ENCODE assay signal across 22 cellular contexts in the genomic region with DNA sequence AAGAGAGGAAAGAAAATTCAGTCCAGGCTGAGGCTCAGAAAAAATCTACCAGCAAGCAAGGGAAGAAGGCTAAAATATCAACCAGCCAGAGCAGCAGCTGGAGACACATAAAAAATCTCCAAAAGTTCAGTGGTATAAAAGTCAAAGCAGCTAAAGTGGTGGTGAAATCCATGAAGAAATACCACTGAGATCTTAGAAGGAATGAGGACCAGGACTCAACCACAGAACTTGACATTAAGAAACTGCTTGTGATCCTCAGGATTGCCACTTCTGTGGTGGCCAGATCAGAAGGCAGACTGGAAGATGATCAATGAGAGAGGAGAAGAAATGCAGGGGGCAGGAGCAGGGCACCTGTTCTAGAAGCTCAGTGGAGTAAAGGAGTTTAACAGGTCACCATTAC. TPM values are rescaled to one million over a fixed set of nuclear protein-coding genes. Genes with fewer than 3 reads are reported as not detected.
A peak's percentile ranks its signal among the peaks of the same experiment; 100 is the strongest.
DNase-seq lines count a peak whose midpoint lies in the region; ATAC-seq and TF ChIP-seq lines count a peak whose summit lies in the region.
"Had no signal": no experiment of that assay in that cellular context is flagged by ENCODE, and none has a peak within 500 bp of the region (broad histone marks: within the 10 kb centered on the region; RNA-seq: fewer than 3 reads in every experiment).

No MANE protein-coding gene starts in this region.

- no peak overlapping the region for H2BK12ac ChIP-seq in mesenchymal stem cell (ENCODE audit: low read length in 2 of 2)

- peaks cover 19% of the 10 kb centered on the region for H3F3A ChIP-seq in GM23248 (ENCODE audit: insufficient read depth)

- H3K36me3 ChIP-seq in GM23248 (ENCODE audit: low read depth), result no peaks in the 10 kb centered on the region
- H3K36me3 ChIP-seq in adipocyte (ENCODE audit: control insufficient read depth, insufficient read depth, low read length, severe bottlenecking), result no peaks in the 10 kb centered on the region
- no peaks in the 10 kb centered on the region for H3K36me3 ChIP-seq in mesenchymal stem cell (ENCODE audit: control insufficient read depth in 1 of 2, insufficient read depth in 2 of 2, low read depth in 1 of 2, low read length in 2 of 2)
- no peaks in the 10 kb centered on the region for H3K36me3 ChIP-seq in Peyer's patch
- H3K36me3 ChIP-seq: BLaER1, SJCRH30 had no signal

- no peak overlapping the region for H3K23ac ChIP-seq in mesenchymal stem cell (ENCODE audit: low read length in 2 of 2)

- H2AFZ ChIP-seq in GM23248 (peak overlapping the region; percentile 0; the same call in 1 of the 2 replicates), mesenchymal stem cell (ENCODE audit: low read depth, low read length) (no peak overlapping the region)

- H3K4me2 ChIP-seq in GM23248 (ENCODE audit: unreplicated experiment) (peak overlapping the region; percentile 25), mesenchymal stem cell (ENCODE audit: low read length, poor library complexity, severe bottlenecking) (no peak overlapping the region)
- H3K4me2 ChIP-seq: A549, BLaER1 had no signal

- TF ChIP-seq CTCF in AG10803 (conservative IDR thresholded peaks at IDR 0.05; ENCODE audit: low read length) (no peak), Peyer's patch (IDR thresholded peaks at IDR 0.05) (no peak)

- H3K27me3 ChIP-seq in GM23248 (replicated peaks; ENCODE audit: insufficient read depth) (no peaks in the 10 kb centered on the region), adipocyte (replicated peaks; ENCODE audit: control insufficient read depth, insufficient read depth, low read length) (no peaks in the 10 kb centered on the region), mesenchymal stem cell (ENCODE audit: control insufficient read depth in 1 of 2, insufficient read depth in 1 of 2, low read length in 2 of 2) (no peaks in the 10 kb centered on the region), Peyer's patch (no peaks in the 10 kb centered on the region)
- H3K27me3 ChIP-seq: BLaER1, SJCRH30 had no signal

- no peak for ATAC-seq in GM19395 (IDR thresholded peaks at IDR 0.05; ENCODE audit: unreplicated experiment)
- ATAC-seq: A549, Panc1 had no signal

- peak; percentile 73 for DNase-seq in AG10803 (ENCODE audit: low read depth)
- DNase-seq in GM23248, result peak; percentile 33
- DNase-seq in adipocyte (ENCODE audit: low read depth), result no peak
- DNase-seq in mesenchymal stem cell, result no peak
- no peak for DNase-seq in Peyer's patch
- DNase-seq in SHP77 treated with DMSO at 0.1 percent for 48 hours (lab: John Stamatoyannopoulos, UW), result no peak
- no peak for DNase-seq in activated CD8-positive, alpha-beta memory T cell treated with anti-CD3 and anti-CD28 coated beads for 24 hours
- DNase-seq: CD4-positive, alpha-beta T cell; COR-L47; DMS79 treated with DMSO at 0.1 percent for 48 hours; NCI-H1092; NCI-H1436 treated with DMSO at 0.1 percent for 48 hours; NCI-H1930; NCI-H226; NCI-H510A treated with DMSO at 0.1 percent for 48 hours; NCI-H748 treated with DMSO at 0.1 percent for 48 hours; SW 1271 had no signal

- H4K8ac ChIP-seq in mesenchymal stem cell (ENCODE audit: low read length), result no peak overlapping the region

- no peaks in the 10 kb centered on the region for H3K9me2 ChIP-seq in GM23248 (ENCODE audit: insufficient read depth)

- no peaks in the 10 kb centered on the region for H3K79me1 ChIP-seq in mesenchymal stem cell (replicated peaks; ENCODE audit: low read length, poor library complexity, severe bottlenecking)

- H3K4me3 ChIP-seq in AG10803 (ENCODE audit: low read length), result no peak overlapping the region
- H3K4me3 ChIP-seq in GM23248, result no peak overlapping the region
- H3K4me3 ChIP-seq in adipocyte (ENCODE audit: low read length), result peak overlapping the region; percentile 50
- H3K4me3 ChIP-seq in mesenchymal stem cell (ENCODE audit: insufficient read depth in 1 of 2, low read depth in 1 of 2, low read length in 2 of 2), result no peak overlapping the region
- H3K4me3 ChIP-seq in Peyer's patch, result no peak overlapping the region
- H3K4me3 ChIP-seq: A549, BLaER1, SJCRH30 had no signal

- no peak overlapping the region for H2BK120ac ChIP-seq in mesenchymal stem cell (ENCODE audit: low read depth, low read length)

- in situ Hi-C loops in GM23248 (cut with MboI), result no loop called here

- no peaks in the 10 kb centered on the region for H4K20me1 ChIP-seq in GM23248 (ENCODE audit: insufficient read depth)
- H4K20me1 ChIP-seq: BLaER1 had no signal

- no peak for TF ChIP-seq POLR2A in Peyer's patch (IDR thresholded peaks at IDR 0.05)

- H3K9ac ChIP-seq in GM23248 (no peak overlapping the region), adipocyte (ENCODE audit: low read length) (peak overlapping the region; percentile 48), mesenchymal stem cell (ENCODE audit: low read length) (peak overlapping the region; percentile 7)
- H3K9ac ChIP-seq: BLaER1 had no signal

- H3K27ac ChIP-seq in GM23248 (peak overlapping the region; percentile 1; the same call in 1 of the 2 replicates), mesenchymal stem cell (ENCODE audit: low read length, poor library complexity, severe bottlenecking) (no peak overlapping the region), Peyer's patch (no peak overlapping the region)
- H3K27ac ChIP-seq: A549, BLaER1, SJCRH30 had no signal

- H2BK5ac ChIP-seq in mesenchymal stem cell (ENCODE audit: low read depth, low read length, poor library complexity, severe bottlenecking), result no peak overlapping the region

- H3K4me1 ChIP-seq in GM23248 (ENCODE audit: insufficient read depth), result peaks cover 31% of the 10 kb centered on the region
- H3K4me1 ChIP-seq in adipocyte (ENCODE audit: control insufficient read depth, insufficient read depth, low read length), result peaks cover 37% of the 10 kb centered on the region
- no peaks in the 10 kb centered on the region for H3K4me1 ChIP-seq in mesenchymal stem cell (ENCODE audit: control insufficient read depth, insufficient read depth, low read depth, low read length)
- H3K4me1 ChIP-seq in Peyer's patch, result no peaks in the 10 kb centered on the region
- H3K4me1 ChIP-seq: A549, BLaER1, SJCRH30 had no signal

- no peak overlapping the region for H4K91ac ChIP-seq in mesenchymal stem cell (ENCODE audit: low read length)

- H3K18ac ChIP-seq in mesenchymal stem cell (ENCODE audit: low read depth in 1 of 2, low read length in 2 of 2), result no peak overlapping the region

- H2AK5ac ChIP-seq in mesenchymal stem cell (ENCODE audit: low read length, severe bottlenecking), result no peak overlapping the region

- no peak overlapping the region for H3K4ac ChIP-seq in mesenchymal stem cell (ENCODE audit: low read depth in 1 of 2, low read length in 2 of 2)

- H3K9me3 ChIP-seq in GM23248 (ENCODE audit: low read depth), result no peaks in the 10 kb centered on the region
- no peaks in the 10 kb centered on the region for H3K9me3 ChIP-seq in adipocyte (ENCODE audit: control insufficient read depth, low read length)
- H3K9me3 ChIP-seq in mesenchymal stem cell (ENCODE audit: control insufficient read depth, low read length), result no peaks in the 10 kb centered on the region
- H3K9me3 ChIP-seq in Peyer's patch, result no peaks in the 10 kb centered on the region
- H3K9me3 ChIP-seq: A549, BLaER1, SJCRH30 had no signal

- no peak overlapping the region for H3K14ac ChIP-seq in mesenchymal stem cell (ENCODE audit: low read length in 2 of 2)

- no peak overlapping the region for H2BK15ac ChIP-seq in mesenchymal stem cell (ENCODE audit: low read depth, poor library complexity, severe bottlenecking)

- peaks cover 50% of the 10 kb centered on the region for H3K79me2 ChIP-seq in GM23248 (ENCODE audit: insufficient read depth)

RNA-seq across cellular contexts. Expression of gene CNTN3, which starts 22.5 kb away (rescaled TPM):
- total RNA-seq in GM23248 (2014; rRNA removed; shearing (Covaris generic)), result 18.5 and 24.4 TPM in 2 replicates
- 4.3 and 5.6 TPM in 2 replicates for polyA plus RNA-seq in GM23248 (2016; fragmentation: Nextera tagmentation; extraction: Ambion mirVana)
- 0.03 TPM for polyA plus RNA-seq in mesenchymal stem cell (2013, experiment 1 of 2)
- 0.03 TPM for polyA plus RNA-seq in mesenchymal stem cell (2013, experiment 2 of 2)
- 1 to 10 TPM; 1.6 to 9.4 (median 4.1) TPM for total RNA-seq in Peyer's patch
- total RNA-seq: CD4-positive, alpha-beta T cell; SJCRH30 had no signal
- polyA plus RNA-seq: A549 had no signal

Comparison
In these comparisons a context has a peak if more than half of its experiments do, and no peak if none do; other contexts are left out.
1. DNase-seq: peak in AG10803 (single experiment) and GM23248 (single experiment); none in adipocyte (single experiment), mesenchymal stem cell (single experiment), Peyer's patch (0 of 3), SHP77 treated with DMSO at 0.1 percent for 48 hours (single experiment) and activated CD8-positive, alpha-beta memory T cell treated with anti-CD3 and anti-CD28 coated beads for 24 hours (single experiment).